Comparison of ENCODE assay signal across 17 cellular contexts in genomic region chr4:108954880-108955279, GRCh38.
"Had no signal": no experiment of that assay in that cellular context is flagged by ENCODE, and none has a peak within 500 bp of the region (broad histone marks: within the 10 kb centered on the region; RNA-seq: fewer than 3 reads in every experiment).

No MANE protein-coding gene starts in this region.

- DNase-seq: activated CD4-positive, alpha-beta memory T cell treated with anti-CD3 and anti-CD28 coated beads, Interleukin-2, amount 10 ng/mL, durations not matched to agents 7 days and 5 days; activated CD4-positive, alpha-beta T cell treated with anti-CD3 and anti-CD28 coated beads for 48 hours; activated CD4-positive, CD25-positive, alpha-beta regulatory T cell; activated CD8-positive, alpha-beta memory T cell treated with anti-CD3 and anti-CD28 coated beads, Interleukin-2, amount 10 ng/mL, durations not matched to agents 7 days and 5 days; amniotic stem cell; body of pancreas; caudate nucleus; endodermal cell; erythroblast; heart right ventricle; mesenchymal stem cell; natural killer cell; pancreas; right lobe of liver; stimulated activated CD4-positive, alpha-beta T cell treated with anti-CD3 and anti-CD28 coated beads, Interleukin-4, amount 100 ng/mL, for 4 hours; testis had no signal

- H3K9me3 ChIP-seq: body of pancreas, heart right ventricle, pancreas, right lobe of liver, testis had no signal

- H3K36me3 ChIP-seq: heart right ventricle, pancreas, right lobe of liver had no signal

- H3K4me3 ChIP-seq: body of pancreas, heart right ventricle, pancreas, right lobe of liver, testis had no signal

- H3K27me3 ChIP-seq: body of pancreas, heart right ventricle, pancreas, right lobe of liver, testis had no signal

- H3K27ac ChIP-seq: body of pancreas, heart right ventricle, pancreas, right lobe of liver, testis had no signal

- H3K4me1 ChIP-seq: body of pancreas, pancreas, right lobe of liver, testis had no signal

- ATAC-seq: activated CD8-positive, alpha-beta memory T cell treated with anti-CD3 and anti-CD28 coated beads, Interleukin-2, amount 10 ng/mL, durations not matched to agents 7 days and 5 days; body of pancreas; natural killer cell; pancreas; stimulated activated memory B cell treated with anti-CD40 and anti-IgM and Interleukin-4, amounts not matched to agents 10 μg/mL and 1 μg/mL and 100 μg/mL, for 72 hours had no signal
